Comparison of ENCODE assay signal across 8 cellular contexts in the genomic region with DNA sequence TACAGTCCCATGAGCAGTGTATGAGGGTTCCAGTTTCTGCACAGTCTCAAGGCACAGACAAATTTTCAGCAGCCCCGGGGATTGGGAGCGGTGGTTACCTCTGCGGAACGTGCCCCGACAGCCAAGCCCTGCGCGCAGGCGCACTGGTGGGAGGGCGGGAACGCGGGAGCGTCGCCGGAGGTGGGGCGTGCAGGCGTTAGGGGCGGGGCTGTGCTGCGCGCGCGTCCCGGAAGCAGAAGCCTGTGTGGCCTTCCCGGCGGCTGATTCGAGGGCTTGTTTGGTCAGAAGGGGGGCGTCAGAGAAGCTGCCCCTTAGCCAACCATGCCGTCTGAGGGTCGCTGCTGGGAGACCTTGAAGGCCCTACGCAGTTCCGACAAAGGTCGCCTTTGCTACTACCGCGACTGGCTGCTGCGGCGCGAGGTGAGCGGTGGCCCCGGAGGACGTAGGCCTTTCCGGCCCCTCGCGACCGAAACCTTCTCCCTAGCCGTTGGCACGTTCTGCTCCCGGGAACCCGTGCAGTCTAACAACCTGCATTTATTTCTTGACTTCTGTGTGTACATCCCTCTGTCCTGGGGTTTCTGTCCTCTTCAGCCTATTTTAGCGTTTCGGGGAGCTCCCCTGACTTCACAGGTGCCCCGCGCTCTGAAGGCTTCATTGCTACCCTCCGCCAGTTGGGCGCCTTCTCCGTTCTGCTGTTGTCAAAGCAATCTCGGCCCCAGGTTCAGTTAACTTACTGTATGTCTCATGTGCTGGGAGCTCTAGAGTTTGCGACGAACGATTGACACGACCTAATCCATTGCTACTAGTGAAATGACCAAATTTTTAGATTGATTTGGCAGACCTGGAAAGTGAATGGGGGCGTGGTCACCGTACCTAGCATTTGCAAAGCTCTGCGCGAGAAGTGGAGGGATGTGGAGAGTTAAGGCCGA. TPM values are rescaled to one million over a fixed set of nuclear protein-coding genes. Genes with fewer than 3 reads are reported as not detected.
A peak's percentile ranks its signal among the peaks of the same experiment; 100 is the strongest.
DNase-seq lines count a peak whose midpoint lies in the region; ATAC-seq, FAIRE-seq and TF ChIP-seq lines count a peak whose summit lies in the region.

A gene with protein sequence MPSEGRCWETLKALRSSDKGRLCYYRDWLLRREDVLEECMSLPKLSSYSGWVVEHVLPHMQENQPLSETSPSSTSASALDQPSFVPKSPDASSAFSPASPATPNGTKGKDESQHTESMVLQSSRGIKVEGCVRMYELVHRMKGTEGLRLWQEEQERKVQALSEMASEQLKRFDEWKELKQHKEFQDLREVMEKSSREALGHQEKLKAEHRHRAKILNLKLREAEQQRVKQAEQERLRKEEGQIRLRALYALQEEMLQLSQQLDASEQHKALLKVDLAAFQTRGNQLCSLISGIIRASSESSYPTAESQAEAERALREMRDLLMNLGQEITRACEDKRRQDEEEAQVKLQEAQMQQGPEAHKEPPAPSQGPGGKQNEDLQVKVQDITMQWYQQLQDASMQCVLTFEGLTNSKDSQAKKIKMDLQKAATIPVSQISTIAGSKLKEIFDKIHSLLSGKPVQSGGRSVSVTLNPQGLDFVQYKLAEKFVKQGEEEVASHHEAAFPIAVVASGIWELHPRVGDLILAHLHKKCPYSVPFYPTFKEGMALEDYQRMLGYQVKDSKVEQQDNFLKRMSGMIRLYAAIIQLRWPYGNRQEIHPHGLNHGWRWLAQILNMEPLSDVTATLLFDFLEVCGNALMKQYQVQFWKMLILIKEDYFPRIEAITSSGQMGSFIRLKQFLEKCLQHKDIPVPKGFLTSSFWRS (plus strand): TSS at position 235 of the 929 bp plus-strand sequence. CDS start 87 bp downstream, at position 322.

- no peaks in the 10 kb centered on the region for H3K9me1 ChIP-seq in keratinocyte (ENCODE audit: control insufficient read depth, extremely low read depth, insufficient read depth, low read length)

- H3K4me2 ChIP-seq in keratinocyte (ENCODE audit: control insufficient read depth, extremely low read depth, insufficient read depth, low read depth, low read length), result peak within 1 kb of the TSS; percentile 98

- DNase-seq in AML-193 (lab: John Stamatoyannopoulos, UW), result peak; percentile 81 to 86
- peak; percentile 90 for DNase-seq in NCI-H460 (ENCODE audit: extremely low read depth, low read depth)
- DNase-seq in activated CD4-positive, CD25-positive, alpha-beta regulatory T cell treated with anti-CD3 and anti-CD28 coated beads, Interleukin-2, amount 50 U/mL, for 72 hours, result peak; percentile 99
- peak; percentile 91 for DNase-seq in cerebellar cortex (ENCODE audit: low spot score)
- peak; percentile 49 for DNase-seq in keratinocyte (ENCODE audit: low read depth, low spot score)
- peak; percentile 95 to 98 for DNase-seq in stimulated activated CD4-positive, alpha-beta T cell treated with anti-CD3 and anti-CD28 coated beads, Interleukin-15, amount 100 ng/mL, for 1 hour (ENCODE audit: low read depth in 1 of 2, low spot score in 1 of 2)

- H3K79me2 ChIP-seq in keratinocyte (ENCODE audit: control insufficient read depth, insufficient read depth, low read length), result peaks cover 28% of the 10 kb centered on the region

- peaks cover 17% of the 10 kb centered on the region for H3K4me1 ChIP-seq in keratinocyte (ENCODE audit: control insufficient read depth, extremely low read depth, insufficient read depth, low read length)

- no peak for TF ChIP-seq CTCF in keratinocyte (optimal IDR thresholded peaks at IDR 0.05 in 1 of 3, IDR thresholded peaks at IDR 0.05 in 1 of 3, conservative IDR thresholded peaks at IDR 0.05 in 1 of 3; ENCODE audit: extremely low read depth in 1 of 3, insufficient read depth in 2 of 3, low read length in 3 of 3)

- FAIRE-seq in keratinocyte (lab: Jason Lieb, UNC), result no peak

- peak; percentile 63 for ATAC-seq in HG03378 (IDR thresholded peaks at IDR 0.05; ENCODE audit: unreplicated experiment)

- dilution Hi-C loops in keratinocyte (cut with MboI; ENCODE audit: extremely low pct_ligation_motif_present, low sequenced_read_pairs), result no loop called here

- H3K4me3 ChIP-seq in keratinocyte (ENCODE audit: control insufficient read depth in 2 of 3, extremely low read depth in 1 of 3, insufficient read depth in 2 of 3, low read depth in 1 of 3, low read length in 3 of 3), result peak within 1 kb of the TSS; percentile 68 to 99 (median 98)

- no peaks in the 10 kb centered on the region for H3K27me3 ChIP-seq in keratinocyte (ENCODE audit: control insufficient read depth, extremely low read depth, insufficient read depth, low read length)

- H3K36me3 ChIP-seq in keratinocyte (ENCODE audit: control insufficient read depth in 2 of 2, extremely low read depth in 1 of 2, insufficient read depth in 2 of 2, low read length in 2 of 2), result peaks cover 9 to 22% of the 10 kb centered on the region in 2 experiments

- peak within 1 kb of the TSS; percentile 90 for H3K27ac ChIP-seq in keratinocyte (ENCODE audit: control insufficient read depth, insufficient read depth, low read length)

- peak; percentile 85 for TF ChIP-seq POLR2A in GM19099 (IDR thresholded peaks at IDR 0.05; ENCODE audit: extremely low read depth, insufficient read length, low read depth)

- H2AFZ ChIP-seq in keratinocyte (ENCODE audit: control insufficient read depth, low read length), result peak within 1 kb of the TSS; percentile 97

- no peaks in the 10 kb centered on the region for H4K20me1 ChIP-seq in keratinocyte (ENCODE audit: control insufficient read depth, extremely low read depth, insufficient read depth, low read length)

- no peaks in the 10 kb centered on the region for H3K9me3 ChIP-seq in keratinocyte (ENCODE audit: control insufficient read depth, low read depth, low read length)

- H3K9ac ChIP-seq in keratinocyte (ENCODE audit: control insufficient read depth, extremely low read depth, insufficient read depth, low read length), result peak within 1 kb of the TSS; percentile 97

RNA-seq across cellular contexts. Expression of the gene that starts here (rescaled TPM):
- 31.6 and 36.6 TPM in 2 replicates for total RNA-seq in NCI-H460 (2014; rRNA removed; shearing (Covaris generic))
- polyA plus RNA-seq in NCI-H460 (2014; cell fraction: nucleus; rRNA removed), result 34.0 and 46.3 TPM in 2 replicates
- 22.2 to 28.3 TPM (median 24.4 TPM) in 3 replicates for polyA plus RNA-seq in keratinocyte
- 13.4 TPM for polyA plus RNA-seq in keratinocyte (2011; ENCODE audit: low read depth)
- 18.0 and 23.1 TPM in 2 replicates for polyA plus RNA-seq in keratinocyte (2011; cell fraction: cytosol; rRNA removed)
- 23.0 and 25.5 TPM in 2 replicates for polyA plus RNA-seq in keratinocyte (2011; cell fraction: nucleus; rRNA removed)
- polyA plus RNA-seq in keratinocyte (2012; ENCODE audit: low replicate concordance), result 15.4 and 21.4 TPM in 2 replicates
- polyA minus RNA-seq in keratinocyte, result 13.8 to 31.9 TPM (median 27.4 TPM) in 3 replicates
- 20.7 TPM for polyA minus RNA-seq in keratinocyte (2011; cell fraction: cytosol; rRNA and poly(A)+ RNA removed)
- polyA minus RNA-seq in keratinocyte (2011; cell fraction: nucleus; rRNA and poly(A)+ RNA removed), result 13.3 and 20.3 TPM in 2 replicates

Comparison
In these comparisons a context has a peak if more than half of its experiments do, and no peak if none do; other contexts are left out.
1. Peak in every context shown above with its lines: DNase-seq, ATAC-seq, H3K4me3 ChIP-seq and H3K27ac ChIP-seq.
2. DNase-seq: peak in every context shown above with its lines; median percentile 99 in activated CD4-positive, CD25-positive, alpha-beta regulatory T cell treated with anti-CD3 and anti-CD28 coated beads, Interleukin-2, amount 50 U/mL, for 72 hours; 96 in stimulated activated CD4-positive, alpha-beta T cell treated with anti-CD3 and anti-CD28 coated beads, Interleukin-15, amount 100 ng/mL, for 1 hour; 91 in cerebellar cortex; 90 in NCI-H460; 84 in AML-193; 49 in keratinocyte.